10 cellular contexts compared by ENCODE assay signal in the genomic region with DNA sequence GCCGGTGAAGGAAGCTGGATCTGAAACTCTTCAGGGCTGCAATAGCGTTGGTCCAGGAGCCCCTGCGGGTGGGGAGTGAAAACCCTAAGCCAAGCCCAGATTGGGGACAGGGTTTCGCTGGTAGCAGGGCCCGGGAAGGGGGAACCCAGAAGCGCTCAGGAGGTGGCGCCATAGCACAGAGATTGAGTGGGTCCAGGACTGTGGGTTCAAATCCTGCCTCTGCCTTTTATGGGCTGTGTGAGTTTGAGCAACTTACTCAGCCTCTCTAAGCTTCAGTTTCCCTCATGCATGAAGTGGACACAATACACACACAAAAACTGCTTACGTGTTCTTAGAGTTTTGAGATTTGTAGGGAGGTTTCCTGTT. TPM values are rescaled to one million over a fixed set of nuclear protein-coding genes. Genes with fewer than 3 reads are reported as not detected.
A peak's percentile ranks its signal among the peaks of the same experiment; 100 is the strongest.
DNase-seq lines count a peak whose midpoint lies in the region; ATAC-seq, FAIRE-seq and TF ChIP-seq lines count a peak whose summit lies in the region.
"Had no signal": no experiment of that assay in that cellular context is flagged by ENCODE, and none has a peak within 500 bp of the region (broad histone marks: within the 10 kb centered on the region; RNA-seq: fewer than 3 reads in every experiment).

No MANE protein-coding gene starts in this region.

- DNase-seq in NCI-H748 (lab: John Stamatoyannopoulos, UW; ENCODE audit: unreplicated experiment): peak; percentile 46
- DNase-seq in NCI-H748 treated with DMSO at 0.1 percent for 48 hours (lab: John Stamatoyannopoulos, UW): no peak
- DNase-seq in T-helper 17 cell: peak in 2 of 3 donors; percentile 37 to 47
- peak; percentile 2 for DNase-seq in GM12878 (ENCODE audit: low read depth, low spot score)
- DNase-seq in nephron progenitor cell: peak; percentile 33
- no peak for DNase-seq in NCI-H1105 (lab: John Stamatoyannopoulos, UW)

- POLR2A ChIA-PET in GM12878 (lab: Charles Lee): interaction anchor here (0.5 kb wide), 1 partner anchor 844 kb away, joined by 3 read pairs; no protein-coding TSS in a partner anchor

- H3K9me3 ChIP-seq in T-helper 17 cell (ENCODE audit: control insufficient read depth, low read length, poor library complexity, severe bottlenecking) (no peaks in the 10 kb centered on the region), GM12878 (replicated peaks; ENCODE audit: control insufficient read depth, insufficient read depth, low read length) (no peaks in the 10 kb centered on the region; the same call in 2 of the 3 replicates)

- no peaks in the 10 kb centered on the region for H3K4me1 ChIP-seq in GM12878 (ENCODE audit: control insufficient read depth, insufficient read depth, low read length)

- in situ Hi-C loops in GM12878 (cut with MboI): no loop called here

- no peak for FAIRE-seq in GM12878 (lab: Jason Lieb, UNC)
- FAIRE-seq: G401.6 had no signal

- H3K27ac ChIP-seq in GM12878 (ENCODE audit: control insufficient read depth, insufficient read depth): no peak overlapping the region

- TF ChIP-seq RAD21 in GM12878 (IDR thresholded peaks at IDR 0.05; ENCODE audit: insufficient read depth, low read depth, low read length): peak; percentile 53

- H3K4me3 ChIP-seq in GM12878: no peak overlapping the region

- H3K4me3 Mint-ChIP-seq in T-helper 17 cell: no peak overlapping the region
- no peak overlapping the region for H3K4me3 Mint-ChIP-seq in nephron progenitor cell
- H3K4me3 Mint-ChIP-seq: dendritic cell treated with granulocyte-macrophage colony-stimulating factor and Interleukin-4, amounts not matched to agents 40 ng/mL and 50 ng/mL, for 4 days had no signal

- no peak overlapping the region for H2AFZ ChIP-seq in GM12878 (ENCODE audit: control insufficient read depth, low read depth, low read length)

- peaks cover 14% of the 10 kb centered on the region for H3K9me3 Mint-ChIP-seq in nephron progenitor cell
- H3K9me3 Mint-ChIP-seq: dendritic cell treated with granulocyte-macrophage colony-stimulating factor and Interleukin-4, amounts not matched to agents 40 ng/mL and 50 ng/mL, for 4 days had no signal

- H3K27me3 ChIP-seq in GM12878 (replicated peaks in 1 of 2; ENCODE audit: control insufficient read depth in 2 of 2, insufficient read depth in 2 of 2, low read length in 1 of 2): peaks cover 0 to 3% of the 10 kb centered on the region in 2 experiments; a peak in 1 of 4 replicates

- no peaks in the 10 kb centered on the region for H3K36me3 Mint-ChIP-seq in T-helper 17 cell (ENCODE audit: low read depth)
- H3K36me3 Mint-ChIP-seq in nephron progenitor cell (ENCODE audit: low read depth): peaks cover 4% of the 10 kb centered on the region

- H4K20me1 ChIP-seq in GM12878 (ENCODE audit: control insufficient read depth, insufficient read depth): no peaks in the 10 kb centered on the region

- no peak overlapping the region for H3K9ac ChIP-seq in GM12878 (ENCODE audit: control insufficient read depth, insufficient read depth, low read length)

- RAD21 ChIA-PET in GM12878 (lab: Charles Lee; ENCODE audit: unreplicated experiment): interaction anchor here (0.5 kb wide), 1 partner anchor 952 kb away, joined by 3 read pairs; no protein-coding TSS in a partner anchor

- no peak for TF ChIP-seq POLR2A in GM12878 (IDR thresholded peaks at IDR 0.05; ENCODE audit: low read depth, low read length)

- SMC1A ChIA-PET in GM12878 (lab: Charles Lee; ENCODE audit: uncharacterized antibody, unreplicated experiment): interaction anchor here (0.7 to 1.6 kb wide), 3 partner anchors 110 to 418 kb away, joined by 3 read pairs; no protein-coding TSS in a partner anchor

- H3K27ac Mint-ChIP-seq in T-helper 17 cell (no peak overlapping the region), nephron progenitor cell (no peak overlapping the region)
- H3K27ac Mint-ChIP-seq: dendritic cell treated with granulocyte-macrophage colony-stimulating factor and Interleukin-4, amounts not matched to agents 40 ng/mL and 50 ng/mL, for 4 days had no signal

- TF ChIP-seq CTCF in GM12878 (IDR thresholded peaks at IDR 0.05 in 2 of 3, conservative IDR thresholded peaks at IDR 0.05 in 1 of 3; ENCODE audit: control insufficient read depth in 2 of 3, extremely low read depth in 1 of 3, insufficient read depth in 1 of 3, low read depth in 3 of 3, low read length in 3 of 3) (peak; percentile 49 to 56 (median 55); a peak in 5 of 6 replicates), nephron progenitor cell (IDR thresholded peaks at IDR 0.05) (no peak)

- CTCF ChIA-PET in GM12878 (lab: Yijun Ruan, JAX): interaction anchor here (0.6 to 4.0 kb wide), 2 partner anchors 38 to 115 kb away, joined by 3 to 28 read pairs; no protein-coding TSS in a partner anchor

- peak; percentile 77 for ATAC-seq in T-helper 17 cell
- ATAC-seq in GM12878: peak; percentile 83
- ATAC-seq in GM19452 (IDR thresholded peaks at IDR 0.05; ENCODE audit: unreplicated experiment): no peak
- ATAC-seq in GM21825 (IDR thresholded peaks at IDR 0.05; ENCODE audit: unreplicated experiment): no peak

- no peak overlapping the region for H3K4me2 ChIP-seq in GM12878 (ENCODE audit: control insufficient read depth, insufficient read depth)

- 5% methylated on average over 8 of the region's 8 CpGs for WGBS in GM12878 (ENCODE audit: insufficient coverage, insufficient replicate concordance, low lambda C conversion rate, missing lambda C conversion rate)

- no peaks in the 10 kb centered on the region for H3K79me2 ChIP-seq in GM12878 (ENCODE audit: control insufficient read depth, insufficient read depth, low read length)

- no peaks in the 10 kb centered on the region for H3K36me3 ChIP-seq in GM12878 (ENCODE audit: control insufficient read depth in 2 of 2, insufficient read depth in 2 of 2, low read length in 1 of 2)

- intact Hi-C loops in GM12878 (cut with micrococcal nuclease; ENCODE audit: unreplicated experiment): loop anchor here (5.0 kb wide), 2 partner anchors 115 to 200 kb away; a partner anchor contains a TSS

- peaks cover 6% of the 10 kb centered on the region for H3K4me1 Mint-ChIP-seq in T-helper 17 cell
- no peaks in the 10 kb centered on the region for H3K4me1 Mint-ChIP-seq in nephron progenitor cell

- TF ChIP-seq EP300 in GM12878 (IDR thresholded peaks at IDR 0.05; ENCODE audit: borderline replicate concordance in 1 of 2, control insufficient read depth in 1 of 2, low read depth in 2 of 2, low read length in 2 of 2): no peak

- no TSS peak for BruUV-seq in GM12878 (replicated peaks; lab: Mats Ljungman, UMichigan)

- H3K27me3 Mint-ChIP-seq in T-helper 17 cell (peaks cover 9% of the 10 kb centered on the region), nephron progenitor cell (ENCODE audit: low read depth, poor library complexity) (peaks cover 62% of the 10 kb centered on the region)

RNA-seq across cellular contexts. Expression of a gene that starts 8.3 kb away (rescaled TPM):
- total RNA-seq in T-helper 17 cell (not detected), GM12878 (2014; rRNA removed) (not detected in 2 replicates), GM12878 (2014; rRNA removed; fragmentation: Illumina TruSeq; extraction: Trizol) (not detected in 2 replicates), GM12878 (2021) (0.37 and 0.54 TPM in 2 replicates)
- total RNA-seq in GM12878 (2013; cell fraction: nucleolus; rRNA removed): not detected in 2 replicates
- polyA plus RNA-seq in GM12878 (2011; ENCODE audit: low read depth): not detected
- polyA plus RNA-seq in GM12878 (2011; rRNA removed) (not detected in 2 replicates), GM12878 (2014; fragmentation: Illumina TruSeq; extraction: Trizol) (not detected in 2 replicates), GM12878 (2014; fragmentation: Nextera tagmentation; extraction: Ambion mirVana) (not detected), GM12878 (2014; rRNA removed) (not detected in 2 replicates), GM12878 (2016; fragmentation: Nextera tagmentation; extraction: Ambion mirVana) (not detected)
- not detected in 2 replicates for polyA plus RNA-seq in GM12878 (2011; cell fraction: cytosol; rRNA removed)
- not detected in 2 replicates for polyA plus RNA-seq in GM12878 (2011; cell fraction: nucleus; rRNA removed)
- not detected in 2 replicates for polyA plus RNA-seq in GM12878 (2012)
- not detected in 2 replicates for polyA minus RNA-seq in GM12878 (2011; rRNA and poly(A)+ RNA removed)
- polyA minus RNA-seq in GM12878 (2011; cell fraction: cytosol; rRNA and poly(A)+ RNA removed): not detected in 2 replicates
- polyA minus RNA-seq in GM12878 (2011; cell fraction: nucleus; rRNA and poly(A)+ RNA removed): not detected in 2 replicates

RNA-seq across cellular contexts. Expression of a gene that starts 15.6 kb away (rescaled TPM):
- total RNA-seq in T-helper 17 cell: not detected
- total RNA-seq in GM12878 (2013; cell fraction: nucleolus; rRNA removed): not detected in 2 replicates
- not detected in 2 replicates for total RNA-seq in GM12878 (2014; rRNA removed)
- total RNA-seq in GM12878 (2014; rRNA removed; fragmentation: Illumina TruSeq; extraction: Trizol): not detected in 2 replicates
- not detected in 2 replicates for total RNA-seq in GM12878 (2021)
- polyA plus RNA-seq in GM12878 (2011; ENCODE audit: low read depth): not detected
- polyA plus RNA-seq in GM12878 (2011; rRNA removed): not detected in 2 replicates
- polyA plus RNA-seq in GM12878 (2011; cell fraction: cytosol; rRNA removed): not detected in 2 replicates
- polyA plus RNA-seq in GM12878 (2011; cell fraction: nucleus; rRNA removed): not detected in 2 replicates
- polyA plus RNA-seq in GM12878 (2012): 0.07 TPM in 1 of 2 replicates, not detected in the other
- polyA plus RNA-seq in GM12878 (2014; fragmentation: Illumina TruSeq; extraction: Trizol): not detected in 2 replicates
- not detected for polyA plus RNA-seq in GM12878 (2014; fragmentation: Nextera tagmentation; extraction: Ambion mirVana)
- polyA plus RNA-seq in GM12878 (2014; rRNA removed): not detected in 2 replicates
- polyA plus RNA-seq in GM12878 (2016; fragmentation: Nextera tagmentation; extraction: Ambion mirVana): not detected
- polyA minus RNA-seq in GM12878 (2011; rRNA and poly(A)+ RNA removed): not detected in 2 replicates
- not detected in 2 replicates for polyA minus RNA-seq in GM12878 (2011; cell fraction: cytosol; rRNA and poly(A)+ RNA removed)
- not detected in 2 replicates for polyA minus RNA-seq in GM12878 (2011; cell fraction: nucleus; rRNA and poly(A)+ RNA removed)

RNA-seq across cellular contexts. Expression of a gene that starts 32.4 kb away (rescaled TPM):
- total RNA-seq in T-helper 17 cell (not detected), GM12878 (2014; rRNA removed) (not detected in 2 replicates), GM12878 (2014; rRNA removed; fragmentation: Illumina TruSeq; extraction: Trizol) (not detected in 2 replicates), GM12878 (2021) (not detected in 2 replicates)
- not detected in 2 replicates for total RNA-seq in GM12878 (2013; cell fraction: nucleolus; rRNA removed)
- not detected for polyA plus RNA-seq in GM12878 (2011; ENCODE audit: low read depth)
- polyA plus RNA-seq in GM12878 (2011; rRNA removed) (not detected in 2 replicates), GM12878 (2014; fragmentation: Illumina TruSeq; extraction: Trizol) (not detected in 2 replicates), GM12878 (2014; fragmentation: Nextera tagmentation; extraction: Ambion mirVana) (not detected), GM12878 (2014; rRNA removed) (not detected in 2 replicates), GM12878 (2016; fragmentation: Nextera tagmentation; extraction: Ambion mirVana) (not detected)
- not detected in 2 replicates for polyA plus RNA-seq in GM12878 (2011; cell fraction: cytosol; rRNA removed)
- polyA plus RNA-seq in GM12878 (2011; cell fraction: nucleus; rRNA removed): not detected in 2 replicates
- polyA plus RNA-seq in GM12878 (2012): not detected in 2 replicates
- polyA minus RNA-seq in GM12878 (2011; rRNA and poly(A)+ RNA removed): not detected in 2 replicates
- not detected in 2 replicates for polyA minus RNA-seq in GM12878 (2011; cell fraction: cytosol; rRNA and poly(A)+ RNA removed)
- polyA minus RNA-seq in GM12878 (2011; cell fraction: nucleus; rRNA and poly(A)+ RNA removed): not detected in 2 replicates

RNA-seq across cellular contexts. Expression of a gene that starts 36.3 kb away (rescaled TPM):
- total RNA-seq in T-helper 17 cell (not detected), GM12878 (2014; rRNA removed) (not detected in 2 replicates), GM12878 (2014; rRNA removed; fragmentation: Illumina TruSeq; extraction: Trizol) (not detected in 2 replicates), GM12878 (2021) (not detected in 2 replicates)
- total RNA-seq in GM12878 (2013; cell fraction: nucleolus; rRNA removed): not detected in 2 replicates
- not detected for polyA plus RNA-seq in GM12878 (2011; ENCODE audit: low read depth)
- polyA plus RNA-seq in GM12878 (2011; rRNA removed) (not detected in 2 replicates), GM12878 (2014; fragmentation: Illumina TruSeq; extraction: Trizol) (not detected in 2 replicates), GM12878 (2014; fragmentation: Nextera tagmentation; extraction: Ambion mirVana) (not detected), GM12878 (2014; rRNA removed) (not detected in 2 replicates), GM12878 (2016; fragmentation: Nextera tagmentation; extraction: Ambion mirVana) (not detected)
- not detected in 2 replicates for polyA plus RNA-seq in GM12878 (2011; cell fraction: cytosol; rRNA removed)
- not detected in 2 replicates for polyA plus RNA-seq in GM12878 (2011; cell fraction: nucleus; rRNA removed)
- not detected in 2 replicates for polyA plus RNA-seq in GM12878 (2012)
- polyA minus RNA-seq in GM12878 (2011; rRNA and poly(A)+ RNA removed): not detected in 2 replicates
- not detected in 2 replicates for polyA minus RNA-seq in GM12878 (2011; cell fraction: cytosol; rRNA and poly(A)+ RNA removed)
- not detected in 2 replicates for polyA minus RNA-seq in GM12878 (2011; cell fraction: nucleus; rRNA and poly(A)+ RNA removed)

RNA-seq across cellular contexts. Expression of a gene that starts 55.8 kb away (rescaled TPM):
- total RNA-seq in T-helper 17 cell (not detected), GM12878 (2014; rRNA removed) (not detected in 2 replicates), GM12878 (2014; rRNA removed; fragmentation: Illumina TruSeq; extraction: Trizol) (not detected in 2 replicates), GM12878 (2021) (not detected in 2 replicates)
- not detected in 2 replicates for total RNA-seq in GM12878 (2013; cell fraction: nucleolus; rRNA removed)
- polyA plus RNA-seq in GM12878 (2011; ENCODE audit: low read depth): not detected
- polyA plus RNA-seq in GM12878 (2011; rRNA removed) (not detected in 2 replicates), GM12878 (2014; fragmentation: Illumina TruSeq; extraction: Trizol) (not detected in 2 replicates), GM12878 (2014; fragmentation: Nextera tagmentation; extraction: Ambion mirVana) (not detected), GM12878 (2014; rRNA removed) (0.24 TPM in 1 of 2 replicates, not detected in the other), GM12878 (2016; fragmentation: Nextera tagmentation; extraction: Ambion mirVana) (not detected)
- polyA plus RNA-seq in GM12878 (2011; cell fraction: cytosol; rRNA removed): not detected in 2 replicates
- not detected in 2 replicates for polyA plus RNA-seq in GM12878 (2011; cell fraction: nucleus; rRNA removed)
- polyA plus RNA-seq in GM12878 (2012): not detected in 2 replicates
- polyA minus RNA-seq in GM12878 (2011; rRNA and poly(A)+ RNA removed): not detected in 2 replicates
- not detected in 2 replicates for polyA minus RNA-seq in GM12878 (2011; cell fraction: cytosol; rRNA and poly(A)+ RNA removed)
- not detected in 2 replicates for polyA minus RNA-seq in GM12878 (2011; cell fraction: nucleus; rRNA and poly(A)+ RNA removed)

Comparison
In these comparisons a context has a peak if more than half of its experiments do, and no peak if none do; other contexts are left out.
1. DNase-seq: peak in NCI-H748 (single experiment), T-helper 17 cell (2 of 3), GM12878 (single experiment) and nephron progenitor cell (single experiment); none in NCI-H748 treated with DMSO at 0.1 percent for 48 hours (single experiment) and NCI-H1105 (single experiment).
2. ATAC-seq: peak in T-helper 17 cell (single experiment) and GM12878 (single experiment); none in GM19452 (single experiment) and GM21825 (single experiment).